Comparison of ENCODE assay signal across 17 cellular contexts in genomic region chr17:72502940-72503341, GRCh38.
DNase-seq lines count a peak whose midpoint lies in the region; ATAC-seq and TF ChIP-seq lines count a peak whose summit lies in the region.
"Had no signal": no experiment of that assay in that cellular context is flagged by ENCODE, and none has a peak within 500 bp of the region (broad histone marks: within the 10 kb centered on the region; RNA-seq: fewer than 3 reads in every experiment).

No MANE protein-coding gene starts in this region.

- no peaks in the 10 kb centered on the region for H3K36me3 ChIP-seq in WERI-Rb-1
- H3K36me3 ChIP-seq in CD8-positive, alpha-beta memory T cell (ENCODE audit: insufficient read depth, low read length), result no peaks in the 10 kb centered on the region
- H3K36me3 ChIP-seq: uterus had no signal

- peak; percentile 45 for ATAC-seq in foreskin keratinocyte
- ATAC-seq in HG02678 (IDR thresholded peaks at IDR 0.05; ENCODE audit: unreplicated experiment), result no peak
- ATAC-seq: activated naive CD8-positive, alpha-beta T cell treated with anti-CD3 and anti-CD28 coated beads, Interleukin-2, amount 50 U/mL, for 24 hours; naive thymus-derived CD4-positive, alpha-beta T cell had no signal

- H3K27ac ChIP-seq in foreskin keratinocyte (no peak overlapping the region), temporal lobe (ENCODE audit: low read depth, low read length) (peak overlapping the region; percentile 19), WERI-Rb-1 (no peak overlapping the region)
- H3K27ac ChIP-seq in CD8-positive, alpha-beta memory T cell (ENCODE audit: low read depth, low read length), result no peak overlapping the region
- H3K27ac ChIP-seq: uterus had no signal

- H3K4me3 ChIP-seq in cardiac fibroblast (replicated peaks in 1 of 2; ENCODE audit: low read depth in 2 of 2, low read length in 2 of 2) (no peak overlapping the region), WERI-Rb-1 (ENCODE audit: low read depth, low read length) (no peak overlapping the region)
- H3K4me3 ChIP-seq in CD8-positive, alpha-beta memory T cell (ENCODE audit: low read length), result no peak overlapping the region
- H3K4me3 ChIP-seq: uterus had no signal

- H3K9me3 Mint-ChIP-seq in CD8-positive, alpha-beta memory T cell, result peaks cover 0 to 6% (median 3%) of the 10 kb centered on the region in 5 donors
- H3K9me3 Mint-ChIP-seq: activated naive CD8-positive, alpha-beta T cell treated with anti-CD3 and anti-CD28 coated beads, Interleukin-2, amount 50 U/mL, for 24 hours; CD4-positive, alpha-beta T cell had no signal

- no peaks in the 10 kb centered on the region for H3K4me1 Mint-ChIP-seq in CD8-positive, alpha-beta memory T cell
- H3K4me1 Mint-ChIP-seq: activated naive CD8-positive, alpha-beta T cell treated with anti-CD3 and anti-CD28 coated beads, Interleukin-2, amount 50 U/mL, for 24 hours had no signal

- POLR2A ChIA-PET in CD8-positive, alpha-beta memory T cell (lab: Charles Lee), result no interaction called here

- CTCF ChIA-PET in CD8-positive, alpha-beta memory T cell (lab: Charles Lee), result no interaction called here

- no peak overlapping the region for H3K27ac Mint-ChIP-seq in CD8-positive, alpha-beta memory T cell
- H3K27ac Mint-ChIP-seq: activated naive CD8-positive, alpha-beta T cell treated with anti-CD3 and anti-CD28 coated beads, Interleukin-2, amount 50 U/mL, for 24 hours; CD4-positive, alpha-beta T cell; naive thymus-derived CD4-positive, alpha-beta T cell had no signal

- H3K4me1 ChIP-seq in foreskin keratinocyte, result peaks cover 22% of the 10 kb centered on the region
- no peaks in the 10 kb centered on the region for H3K4me1 ChIP-seq in CD8-positive, alpha-beta memory T cell (ENCODE audit: insufficient read depth, low read length)
- H3K4me1 ChIP-seq: uterus had no signal

- TF ChIP-seq CTCF in cardiac fibroblast (IDR thresholded peaks at IDR 0.05; ENCODE audit: low read depth, low read length) (no peak), foreskin keratinocyte (conservative IDR thresholded peaks at IDR 0.05) (no peak), WERI-Rb-1 (IDR thresholded peaks at IDR 0.05; ENCODE audit: low read depth, low read length) (no peak)

- H3K36me3 Mint-ChIP-seq in CD8-positive, alpha-beta memory T cell, result no peaks in the 10 kb centered on the region

- no peaks in the 10 kb centered on the region for H3K9me3 ChIP-seq in WERI-Rb-1 (ENCODE audit: severe bottlenecking)
- no peaks in the 10 kb centered on the region for H3K9me3 ChIP-seq in CD8-positive, alpha-beta memory T cell (ENCODE audit: low read length)
- H3K9me3 ChIP-seq: uterus had no signal

- DNase-seq in M059J (ENCODE audit: low read depth), result peak; percentile 18
- peak; percentile 42 to 64 for DNase-seq in cardiac fibroblast (ENCODE audit: low read depth in 2 of 2)
- DNase-seq in foreskin keratinocyte, result peak; percentile 25 to 59
- no peak for DNase-seq in WERI-Rb-1
- no peak for DNase-seq in CD8-positive, alpha-beta memory T cell
- DNase-seq: activated naive CD8-positive, alpha-beta T cell treated with anti-CD3 and anti-CD28 coated beads, Interleukin-2, amount 50 U/mL, for 24 hours; activated T-cell treated with anti-CD3 and anti-CD28 coated beads for 4 hours; CD4-positive, alpha-beta T cell; GF-D8; head of caudate nucleus; naive thymus-derived CD4-positive, alpha-beta T cell; NCI-H1092 treated with DMSO at 0.1 percent for 48 hours; NCI-H2227 treated with DMSO at 0.1 percent for 48 hours; stimulated activated CD4-positive, alpha-beta T cell treated with anti-CD3 and anti-CD28 coated beads, Interleukin-4, amount 100 ng/mL, for 24 hours; uterus had no signal

- H3K27me3 ChIP-seq in foreskin keratinocyte, result no peaks in the 10 kb centered on the region
- H3K27me3 ChIP-seq in WERI-Rb-1 (ENCODE audit: insufficient read depth, low read depth, severe bottlenecking), result no peaks in the 10 kb centered on the region
- no peaks in the 10 kb centered on the region for H3K27me3 ChIP-seq in CD8-positive, alpha-beta memory T cell (ENCODE audit: insufficient read depth, low read length, poor library complexity, severe bottlenecking)
- H3K27me3 ChIP-seq: uterus had no signal

- H3K4me3 Mint-ChIP-seq in CD8-positive, alpha-beta memory T cell, result no peak overlapping the region
- H3K4me3 Mint-ChIP-seq: activated naive CD8-positive, alpha-beta T cell treated with anti-CD3 and anti-CD28 coated beads, Interleukin-2, amount 50 U/mL, for 24 hours; CD4-positive, alpha-beta T cell had no signal

- H3K27me3 Mint-ChIP-seq in CD8-positive, alpha-beta memory T cell, result peaks cover 10 to 15% of the 10 kb centered on the region in 2 donors

Comparison
In these comparisons a context has a peak if more than half of its experiments do, and no peak if none do; other contexts are left out.
1. DNase-seq: peak in M059J (single experiment), cardiac fibroblast (2 of 2) and foreskin keratinocyte (2 of 2); none in WERI-Rb-1 (single experiment) and CD8-positive, alpha-beta memory T cell (0 of 5).